In genomic region chr2:201966691-201967388, GRCh38 we compare ENCODE assay signal across 17 cellular contexts.
A peak's percentile ranks its signal among the peaks of the same experiment; 100 is the strongest.
DNase-seq lines count a peak whose midpoint lies in the region; ATAC-seq, FAIRE-seq and TF ChIP-seq lines count a peak whose summit lies in the region.
"Had no signal": no experiment of that assay in that cellular context is flagged by ENCODE, and none has a peak within 500 bp of the region (broad histone marks: within the 10 kb centered on the region; RNA-seq: fewer than 3 reads in every experiment).

No MANE protein-coding gene starts in this region.

- 73 to 75% (median 75%) methylated on average over 18 of the region's 18 CpGs for WGBS in ovary, 3 donors
- WGBS in psoas muscle, 3 donors, result 64 to 75% (median 67%) methylated on average over 17 to 18 of the region's 18 CpGs

- peaks cover 36% of the 10 kb centered on the region for H3K36me3 Mint-ChIP-seq in GM23338 (ENCODE audit: low read depth)
- H3K36me3 Mint-ChIP-seq: stimulated activated effector memory CD8-positive, alpha-beta T cell treated with anti-CD3 and anti-CD28 coated beads, Interleukin-12 subunit alpha, Interleukin-12 subunit beta, amount 100 ng/mL, for 72 hours had no signal

- TF ChIP-seq EP300 in ovary (IDR thresholded peaks at IDR 0.05), result no peak

- no peaks in the 10 kb centered on the region; the same call in 2 of the 3 replicates for H3K9me3 Mint-ChIP-seq in GM23338
- H3K9me3 Mint-ChIP-seq: activated CD4-positive, alpha-beta memory T cell treated with anti-CD3 and anti-CD28 coated beads, Interleukin-2, amount 10 ng/mL, durations not matched to agents 7 days and 5 days; stimulated activated effector memory CD8-positive, alpha-beta T cell treated with anti-CD3 and anti-CD28 coated beads, Interleukin-12 subunit alpha, Interleukin-12 subunit beta, amount 100 ng/mL, for 72 hours had no signal

- H3K27me3 ChIP-seq in A673 (replicated peaks; ENCODE audit: insufficient read depth, low read depth, low read length, poor library complexity) (no peaks in the 10 kb centered on the region), GM23338 (ENCODE audit: insufficient read depth) (no peaks in the 10 kb centered on the region), ovary (no peaks in the 10 kb centered on the region), psoas muscle (ENCODE audit: insufficient read depth in 3 of 3, low read length in 2 of 3) (no peaks in the 10 kb centered on the region)
- H3K27me3 ChIP-seq: brain microvascular endothelial cell, vagina had no signal

- FAIRE-seq in frontal cortex (lab: Jason Lieb, UNC), result no peak

- H3K4me2 ChIP-seq in GM23338, result 0 out of 2 replicates have a peak overlapping the region, but pooled peaks have one; percentile 21

- H3K9me3 ChIP-seq in A673 (ENCODE audit: low read depth, low read length, poor library complexity, severe bottlenecking), result no peaks in the 10 kb centered on the region
- no peaks in the 10 kb centered on the region for H3K9me3 ChIP-seq in ovary
- no peaks in the 10 kb centered on the region for H3K9me3 ChIP-seq in psoas muscle
- H3K9me3 ChIP-seq: vagina had no signal

- DNase-seq in A673 (ENCODE audit: low spot score), result peak; percentile 33
- DNase-seq in GM23338 (ENCODE audit: low spot score), result peak; percentile 17
- DNase-seq in left kidney (ENCODE audit: low read depth, low spot score), result peak; percentile 73
- DNase-seq in frontal cortex (ENCODE audit: low spot score in 2 of 2), result no peak
- no peak for DNase-seq in NOMO-1 treated with DMSO at 0.1 percent for 48 hours (lab: John Stamatoyannopoulos, UW; ENCODE audit: unreplicated experiment)
- no peak for DNase-seq in ovary
- no peak for DNase-seq in psoas muscle
- DNase-seq: activated CD4-positive, alpha-beta memory T cell treated with anti-CD3 and anti-CD28 coated beads, Interleukin-2, amount 10 ng/mL, durations not matched to agents 7 days and 5 days; activated effector memory CD4-positive, alpha-beta T cell treated with anti-CD3 and anti-CD28 coated beads, Interleukin-2, amount 50 U/mL, for 16 hours; brain microvascular endothelial cell; GDM1; NCI-H2029; stimulated activated CD4-positive, alpha-beta T cell treated with anti-CD3 and anti-CD28 coated beads, Interleukin-2, amount 100 ng/mL, for 48 hours had no signal

- H3K4me1 ChIP-seq in A673 (ENCODE audit: insufficient read depth, low read length, poor library complexity, severe bottlenecking) (peaks cover 27% of the 10 kb centered on the region), GM23338 (ENCODE audit: insufficient read depth) (peaks cover 31% of the 10 kb centered on the region), ovary (ENCODE audit: insufficient read depth) (no peaks in the 10 kb centered on the region), psoas muscle (no peaks in the 10 kb centered on the region)
- H3K4me1 ChIP-seq: parathyroid adenoma, vagina had no signal

- H2AFZ ChIP-seq in GM23338, result no peak overlapping the region
- H2AFZ ChIP-seq: parathyroid adenoma had no signal

- no peaks in the 10 kb centered on the region for H3K36me3 ChIP-seq in A673 (ENCODE audit: insufficient read depth, low read length, poor library complexity, severe bottlenecking)
- H3K36me3 ChIP-seq in GM23338 (ENCODE audit: insufficient read depth), result no peaks in the 10 kb centered on the region; the same call in 1 of the 2 replicates
- no peaks in the 10 kb centered on the region for H3K36me3 ChIP-seq in ovary
- H3K36me3 ChIP-seq in psoas muscle (ENCODE audit: insufficient read depth in 1 of 2, low read depth in 1 of 2), result no peaks in the 10 kb centered on the region
- H3K36me3 ChIP-seq: brain microvascular endothelial cell, vagina had no signal

- CTCF ChIA-PET in A673 (lab: Charles Lee), result interaction anchor here (0.6 kb wide), 1 partner anchor 38 kb away, joined by 3 read pairs; no protein-coding TSS in a partner anchor

- BruUV-seq in A673 (replicated peaks; lab: Mats Ljungman, UMichigan), result no TSS peak

- H4K20me1 ChIP-seq in GM23338 (replicated peaks; ENCODE audit: insufficient read depth), result no peaks in the 10 kb centered on the region

- no peak for TF ChIP-seq POLR2A in ovary (IDR thresholded peaks at IDR 0.05)

- H3K4me3 ChIP-seq in A673 (ENCODE audit: low read depth, low read length, poor library complexity, severe bottlenecking) (no peak overlapping the region), GM23338 (no peak overlapping the region), ovary (no peak overlapping the region), psoas muscle (no peak overlapping the region)
- H3K4me3 ChIP-seq: vagina had no signal

- POLR2A ChIA-PET in A673 (lab: Charles Lee; ENCODE audit: low non-redundant PET), result interaction anchor here (0.6 kb wide), 1 partner anchor 16 kb away, joined by 9 read pairs; no protein-coding TSS in a partner anchor

- H3K4me1 Mint-ChIP-seq in GM23338, result peaks cover 57% of the 10 kb centered on the region
- H3K4me1 Mint-ChIP-seq: activated CD4-positive, alpha-beta memory T cell treated with anti-CD3 and anti-CD28 coated beads, Interleukin-2, amount 10 ng/mL, durations not matched to agents 7 days and 5 days; stimulated activated effector memory CD8-positive, alpha-beta T cell treated with anti-CD3 and anti-CD28 coated beads, Interleukin-12 subunit alpha, Interleukin-12 subunit beta, amount 100 ng/mL, for 72 hours had no signal

- peak overlapping the region; percentile 64 for H3K27ac Mint-ChIP-seq in GM23338
- H3K27ac Mint-ChIP-seq: activated CD4-positive, alpha-beta memory T cell treated with anti-CD3 and anti-CD28 coated beads, Interleukin-2, amount 10 ng/mL, durations not matched to agents 7 days and 5 days; stimulated activated effector memory CD8-positive, alpha-beta T cell treated with anti-CD3 and anti-CD28 coated beads, Interleukin-12 subunit alpha, Interleukin-12 subunit beta, amount 100 ng/mL, for 72 hours had no signal

- no peak overlapping the region for H3K27ac ChIP-seq in A673 (ENCODE audit: low read depth, low read length, poor library complexity, severe bottlenecking)
- peak overlapping the region; percentile 80; the same call in 1 of the 2 replicates for H3K27ac ChIP-seq in GM23338 (ENCODE audit: low read depth)
- peak overlapping the region; percentile 31; the same call in 1 of the 2 replicates for H3K27ac ChIP-seq in VCaP
- H3K27ac ChIP-seq in ovary, result no peak overlapping the region
- H3K27ac ChIP-seq in psoas muscle, result no peak overlapping the region
- H3K27ac ChIP-seq: brain microvascular endothelial cell, parathyroid adenoma, vagina had no signal

- H3K27me3 Mint-ChIP-seq in GM23338 (ENCODE audit: insufficient read depth, low read depth, poor library complexity), result peaks cover 10% of the 10 kb centered on the region
- H3K27me3 Mint-ChIP-seq: activated CD4-positive, alpha-beta memory T cell treated with anti-CD3 and anti-CD28 coated beads, Interleukin-2, amount 10 ng/mL, durations not matched to agents 7 days and 5 days had no signal

- H3K9me2 ChIP-seq in GM23338 (ENCODE audit: insufficient read depth), result peaks cover 9% of the 10 kb centered on the region; the same call in 1 of the 2 replicates

- peak; percentile 44 for ATAC-seq in GM23338
- no peak for ATAC-seq in psoas muscle
- ATAC-seq: stimulated activated effector memory CD8-positive, alpha-beta T cell treated with anti-CD3 and anti-CD28 coated beads, Interleukin-12 subunit alpha, Interleukin-12 subunit beta, amount 100 ng/mL, for 72 hours had no signal

- peaks cover 10% of the 10 kb centered on the region for H3F3A ChIP-seq in GM23338 (replicated peaks; ENCODE audit: low read depth)

- intact Hi-C loops in A673 (cut with micrococcal nuclease; ENCODE audit: unreplicated experiment), result no loop called here
- intact Hi-C loops in ovary (cut with DNase I), result no loop called here
- intact Hi-C loops in psoas muscle (cut with DNase I), result no loop called here

- no peak for TF ChIP-seq CTCF in A673 (conservative IDR thresholded peaks at IDR 0.05; ENCODE audit: low read depth, low read length)
- no peak for TF ChIP-seq CTCF in GM23338 (conservative IDR thresholded peaks at IDR 0.05; ENCODE audit: low read depth in 2 of 2)
- no peak for TF ChIP-seq CTCF in VCaP (conservative IDR thresholded peaks at IDR 0.05)
- no peak for TF ChIP-seq CTCF in ovary (IDR thresholded peaks at IDR 0.05)
- no peak for TF ChIP-seq CTCF in psoas muscle (IDR thresholded peaks at IDR 0.05)

- H3K4me3 Mint-ChIP-seq in GM23338, result peak overlapping the region; percentile 12; the same call in 1 of the 3 replicates
- H3K4me3 Mint-ChIP-seq: activated CD4-positive, alpha-beta memory T cell treated with anti-CD3 and anti-CD28 coated beads, Interleukin-2, amount 10 ng/mL, durations not matched to agents 7 days and 5 days; stimulated activated effector memory CD8-positive, alpha-beta T cell treated with anti-CD3 and anti-CD28 coated beads, Interleukin-12 subunit alpha, Interleukin-12 subunit beta, amount 100 ng/mL, for 72 hours had no signal

- peaks cover 35% of the 10 kb centered on the region for H3K79me2 ChIP-seq in GM23338 (replicated peaks; ENCODE audit: insufficient read depth)
- H3K79me2 ChIP-seq: parathyroid adenoma had no signal

TF ChIP-seq in GM23338, 12 proteins besides CTCF, POLR2A, EP300 and RAD21:
- TF ChIP-seq, protein P1, sequence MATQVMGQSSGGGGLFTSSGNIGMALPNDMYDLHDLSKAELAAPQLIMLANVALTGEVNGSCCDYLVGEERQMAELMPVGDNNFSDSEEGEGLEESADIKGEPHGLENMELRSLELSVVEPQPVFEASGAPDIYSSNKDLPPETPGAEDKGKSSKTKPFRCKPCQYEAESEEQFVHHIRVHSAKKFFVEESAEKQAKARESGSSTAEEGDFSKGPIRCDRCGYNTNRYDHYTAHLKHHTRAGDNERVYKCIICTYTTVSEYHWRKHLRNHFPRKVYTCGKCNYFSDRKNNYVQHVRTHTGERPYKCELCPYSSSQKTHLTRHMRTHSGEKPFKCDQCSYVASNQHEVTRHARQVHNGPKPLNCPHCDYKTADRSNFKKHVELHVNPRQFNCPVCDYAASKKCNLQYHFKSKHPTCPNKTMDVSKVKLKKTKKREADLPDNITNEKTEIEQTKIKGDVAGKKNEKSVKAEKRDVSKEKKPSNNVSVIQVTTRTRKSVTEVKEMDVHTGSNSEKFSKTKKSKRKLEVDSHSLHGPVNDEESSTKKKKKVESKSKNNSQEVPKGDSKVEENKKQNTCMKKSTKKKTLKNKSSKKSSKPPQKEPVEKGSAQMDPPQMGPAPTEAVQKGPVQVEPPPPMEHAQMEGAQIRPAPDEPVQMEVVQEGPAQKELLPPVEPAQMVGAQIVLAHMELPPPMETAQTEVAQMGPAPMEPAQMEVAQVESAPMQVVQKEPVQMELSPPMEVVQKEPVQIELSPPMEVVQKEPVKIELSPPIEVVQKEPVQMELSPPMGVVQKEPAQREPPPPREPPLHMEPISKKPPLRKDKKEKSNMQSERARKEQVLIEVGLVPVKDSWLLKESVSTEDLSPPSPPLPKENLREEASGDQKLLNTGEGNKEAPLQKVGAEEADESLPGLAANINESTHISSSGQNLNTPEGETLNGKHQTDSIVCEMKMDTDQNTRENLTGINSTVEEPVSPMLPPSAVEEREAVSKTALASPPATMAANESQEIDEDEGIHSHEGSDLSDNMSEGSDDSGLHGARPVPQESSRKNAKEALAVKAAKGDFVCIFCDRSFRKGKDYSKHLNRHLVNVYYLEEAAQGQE (IDR thresholded peaks at IDR 0.05; ENCODE audit: unreplicated experiment), result no peak

Comparison
In these comparisons a context has a peak if more than half of its experiments do, and no peak if none do; other contexts are left out.
1. DNase-seq: peak in A673 (single experiment), GM23338 (single experiment) and left kidney (single experiment); none in frontal cortex (0 of 2), NOMO-1 treated with DMSO at 0.1 percent for 48 hours (single experiment), ovary (0 of 5) and psoas muscle (0 of 2).
2. H3K27ac ChIP-seq: peak in GM23338 (single experiment) and VCaP (single experiment); none in A673 (single experiment), ovary (0 of 2) and psoas muscle (single experiment).